Comparison of ENCODE assay signal across 27 cellular contexts in the genomic region with DNA sequence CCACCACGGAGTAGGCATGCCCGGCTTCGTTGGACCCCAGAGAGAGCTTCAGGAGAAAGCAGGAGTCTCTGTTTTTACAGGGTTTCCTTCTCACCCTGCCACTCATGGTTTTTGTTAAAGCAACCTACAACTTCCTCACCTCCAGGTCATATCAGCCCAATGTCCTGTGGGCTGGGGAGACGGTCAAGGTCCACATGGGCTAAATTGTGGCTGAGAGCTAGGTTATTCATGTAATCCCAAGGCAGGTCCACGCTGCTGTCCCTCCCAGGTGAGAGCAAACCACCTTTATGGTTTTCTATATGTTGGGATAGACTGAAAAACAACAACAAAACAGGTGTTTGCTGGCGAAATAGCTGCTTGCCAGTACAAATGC. TPM values are rescaled to one million over a fixed set of nuclear protein-coding genes. Genes with fewer than 3 reads are reported as not detected.
"Had no signal": no experiment of that assay in that cellular context is flagged by ENCODE, and none has a peak within 500 bp of the region (broad histone marks: within the 10 kb centered on the region; RNA-seq: fewer than 3 reads in every experiment).

No MANE protein-coding gene starts in this region.

- H3K36me3 ChIP-seq: ascending aorta, SJSA1 had no signal

- H3K4me1 ChIP-seq: ascending aorta, SJSA1 had no signal

- H3K4me3 ChIP-seq: ascending aorta, K562, SJSA1 had no signal

- H3K4me3 Mint-ChIP-seq: activated CD4-positive, alpha-beta T cell treated with anti-CD3 and anti-CD28 coated beads, Interleukin-2, amount 10 ng/mL, durations not matched to agents 24 days and 14 days; activated naive CD8-positive, alpha-beta T cell treated with anti-CD3 and anti-CD28 coated beads for 36 hours; activated T-cell treated with anti-CD3 and anti-CD28 coated beads, Interleukin-2, amount 50 U/mL, for 72 hours; activated T-helper 17 cell treated with anti-CD3 and anti-CD28 coated beads, Interleukin-2, amount 50 U/mL, for 72 hours; T-helper 1 cell treated with Interleukin-12 subunit alpha and Interleukin-12 subunit beta and Interleukin-4 antibody, amounts not matched to agents 30 μg/mL and 1 μg/mL, for 36 hours; T-helper 2 cell treated with Interferon-gamma antibody and Interleukin-4, amounts not matched to agents 5 μg/mL and 100 μg/mL, for 36 hours had no signal

- DNase-seq: activated CD4-positive, alpha-beta T cell treated with anti-CD3 and anti-CD28 coated beads, Interleukin-2, amount 10 ng/mL, durations not matched to agents 24 days and 14 days; activated CD4-positive, alpha-beta T cell treated with anti-CD3 and anti-CD28 coated beads, Interleukin-2, amount 50 U/mL, for 4 hours; activated naive CD4-positive, alpha-beta T cell; activated naive CD4-positive, alpha-beta T cell treated with anti-CD3 and anti-CD28 coated beads, Interleukin-2, amount 50 U/mL, for 16 hours; activated naive CD8-positive, alpha-beta T cell treated with anti-CD3 and anti-CD28 coated beads for 36 hours; activated T-cell treated with anti-CD3 and anti-CD28 coated beads, Interleukin-2, amount 50 U/mL, for 1 hour; activated T-cell treated with anti-CD3 and anti-CD28 coated beads, Interleukin-2, amount 50 U/mL, for 72 hours; amniotic stem cell; NCI-H1105 treated with DMSO at 0.1 percent for 48 hours; NCI-H1436; NCI-H1694; NCI-H2029; NCI-H345; NCI-H524 treated with DMSO at 0.1 percent for 48 hours; SHP77 treated with DMSO at 0.1 percent for 48 hours; SK-N-SH had no signal

- H3K9me3 ChIP-seq: ascending aorta, SK-N-SH had no signal

- H3K9me3 Mint-ChIP-seq: activated naive CD8-positive, alpha-beta T cell treated with anti-CD3 and anti-CD28 coated beads for 36 hours; T-helper 1 cell treated with Interleukin-12 subunit alpha and Interleukin-12 subunit beta and Interleukin-4 antibody, amounts not matched to agents 30 μg/mL and 1 μg/mL, for 36 hours; T-helper 2 cell treated with Interferon-gamma antibody and Interleukin-4, amounts not matched to agents 5 μg/mL and 100 μg/mL, for 36 hours had no signal

- ATAC-seq: activated T-cell treated with anti-CD3 and anti-CD28 coated beads, Interleukin-2, amount 50 U/mL, for 72 hours; activated T-helper 17 cell treated with anti-CD3 and anti-CD28 coated beads, Interleukin-2, amount 50 U/mL, for 72 hours; K562; Panc1 had no signal

- H3K4me1 Mint-ChIP-seq: activated CD4-positive, alpha-beta T cell treated with anti-CD3 and anti-CD28 coated beads, Interleukin-2, amount 10 ng/mL, durations not matched to agents 24 days and 14 days; activated T-helper 17 cell treated with anti-CD3 and anti-CD28 coated beads, Interleukin-2, amount 50 U/mL, for 72 hours had no signal

- H3K27me3 ChIP-seq: ascending aorta, SJSA1 had no signal

- H3K27ac ChIP-seq: ascending aorta, SJSA1 had no signal

- H3K27ac Mint-ChIP-seq: activated CD4-positive, alpha-beta T cell treated with anti-CD3 and anti-CD28 coated beads, Interleukin-2, amount 10 ng/mL, durations not matched to agents 24 days and 14 days; activated naive CD8-positive, alpha-beta T cell treated with anti-CD3 and anti-CD28 coated beads for 36 hours; activated T-cell treated with anti-CD3 and anti-CD28 coated beads, Interleukin-2, amount 50 U/mL, for 72 hours; activated T-helper 17 cell treated with anti-CD3 and anti-CD28 coated beads, Interleukin-2, amount 50 U/mL, for 72 hours; T-helper 1 cell treated with Interleukin-12 subunit alpha and Interleukin-12 subunit beta and Interleukin-4 antibody, amounts not matched to agents 30 μg/mL and 1 μg/mL, for 36 hours; T-helper 2 cell treated with Interferon-gamma antibody and Interleukin-4, amounts not matched to agents 5 μg/mL and 100 μg/mL, for 36 hours had no signal

RNA-seq across cellular contexts. Expression of a gene that starts 19.5 kb away (rescaled TPM):
- total RNA-seq: NCI-H460 had no signal

RNA-seq across cellular contexts. Expression of a gene that starts 19.6 kb away (rescaled TPM):
- total RNA-seq: ascending aorta, M059J, NCI-H460 had no signal

RNA-seq across cellular contexts. Expression of a gene that starts 50.9 kb away (rescaled TPM):
- total RNA-seq: ascending aorta, cardiac septum, M059J, NCI-H460, RPMI7951, SJSA1 had no signal
- polyA plus RNA-seq: SK-N-SH had no signal
